9 cellular contexts compared by ENCODE assay signal in the genomic region with DNA sequence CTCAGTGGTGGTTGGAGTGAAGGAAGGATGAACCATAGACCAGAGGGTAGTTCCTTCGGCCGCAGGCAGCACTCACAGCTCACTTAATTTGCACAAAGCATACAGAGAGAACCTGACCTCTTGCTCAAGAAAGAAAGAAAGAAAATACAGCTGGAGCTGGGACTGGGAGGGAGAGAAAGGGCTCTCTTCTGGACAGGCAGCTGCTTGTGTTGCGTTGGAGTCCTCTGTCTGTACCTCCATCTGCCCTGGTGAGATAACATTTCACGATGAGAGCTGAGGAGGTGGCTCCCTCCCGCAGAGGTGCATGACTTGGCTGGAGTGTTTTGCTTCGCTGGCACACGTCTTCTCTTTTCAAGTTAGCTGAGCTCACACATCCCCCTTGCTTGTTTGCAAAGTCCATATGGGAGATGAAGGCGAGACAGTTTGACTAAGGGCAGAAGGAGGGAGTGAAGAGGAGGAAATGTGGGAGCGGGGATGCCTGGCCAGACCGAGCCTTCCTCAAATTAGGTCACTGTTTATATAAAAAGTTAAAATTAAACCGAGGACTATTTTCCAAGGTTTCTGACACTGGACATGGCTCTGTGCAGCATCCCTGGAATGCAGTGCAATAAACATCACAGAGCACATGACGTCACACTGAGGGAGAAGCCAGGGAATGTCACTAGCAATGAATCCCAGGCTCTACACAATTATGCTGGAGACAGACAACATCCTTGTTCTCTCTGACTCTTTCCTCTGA.
A peak's percentile ranks its signal among the peaks of the same experiment; 100 is the strongest.
DNase-seq lines count a peak whose midpoint lies in the region; ATAC-seq and TF ChIP-seq lines count a peak whose summit lies in the region.
"Had no signal": no experiment of that assay in that cellular context is flagged by ENCODE, and none has a peak within 500 bp of the region (broad histone marks: within the 10 kb centered on the region; RNA-seq: fewer than 3 reads in every experiment).

No MANE protein-coding gene starts in this region.

- H3K4me3 ChIP-seq in coronary artery, result peak overlapping the region; percentile 49
- H3K4me3 ChIP-seq in lung, result no peak overlapping the region
- no peak overlapping the region for H3K4me3 ChIP-seq in urinary bladder (ENCODE audit: low read depth, low read length)

- H3K4me3 Mint-ChIP-seq in activated T-cell treated with anti-CD3 and anti-CD28 coated beads, Interleukin-2, amount 50 U/mL, for 72 hours, result no peak overlapping the region

- H3K27me3 Mint-ChIP-seq in activated T-cell treated with anti-CD3 and anti-CD28 coated beads, Interleukin-2, amount 50 U/mL, for 72 hours (ENCODE audit: low read depth), result no peaks in the 10 kb centered on the region

- no peaks in the 10 kb centered on the region for H3K36me3 ChIP-seq in lung (ENCODE audit: control insufficient read depth in 2 of 2, insufficient read depth in 2 of 2, low read length in 2 of 2)
- no peaks in the 10 kb centered on the region for H3K36me3 ChIP-seq in urinary bladder (ENCODE audit: insufficient read depth)

- H3K4me1 Mint-ChIP-seq in activated T-cell treated with anti-CD3 and anti-CD28 coated beads, Interleukin-2, amount 50 U/mL, for 72 hours (ENCODE audit: low read depth), result peaks cover 15% of the 10 kb centered on the region

- H3K9me3 Mint-ChIP-seq in activated T-cell treated with anti-CD3 and anti-CD28 coated beads, Interleukin-2, amount 50 U/mL, for 72 hours, result peaks cover 2 to 3% of the 10 kb centered on the region in 2 donors

- peaks cover 3 to 15% of the 10 kb centered on the region in 2 donors for H3K36me3 Mint-ChIP-seq in activated T-cell treated with anti-CD3 and anti-CD28 coated beads, Interleukin-2, amount 50 U/mL, for 72 hours (ENCODE audit: insufficient read depth in 2 of 2)

- H3K27me3 ChIP-seq in lung (ENCODE audit: control insufficient read depth, insufficient read depth), result no peaks in the 10 kb centered on the region

- peak; percentile 1 for DNase-seq in NCI-H187 treated with DMSO at 0.1 percent for 48 hours (lab: John Stamatoyannopoulos, UW)
- no peak for DNase-seq in NCI-H187 (lab: John Stamatoyannopoulos, UW)
- no peak for DNase-seq in coronary artery (ENCODE audit: low spot score)
- no peak for DNase-seq in lung (ENCODE audit: low spot score)
- no peak for DNase-seq in activated T-cell treated with anti-CD3 and anti-CD28 coated beads, Interleukin-2, amount 50 U/mL, for 72 hours
- DNase-seq: 8988T had no signal

- ATAC-seq in lung (ENCODE audit: insufficient read depth, low FRiP score) (peak; percentile 27), GM21447 (IDR thresholded peaks at IDR 0.05; ENCODE audit: unreplicated experiment) (no peak), GM18502 (IDR thresholded peaks at IDR 0.05; ENCODE audit: poor library complexity, unreplicated experiment) (no peak)
- no peak for ATAC-seq in activated T-cell treated with anti-CD3 and anti-CD28 coated beads, Interleukin-2, amount 50 U/mL, for 72 hours (replicated peaks in 1 of 2)

- no peak overlapping the region for H3K27ac Mint-ChIP-seq in activated T-cell treated with anti-CD3 and anti-CD28 coated beads, Interleukin-2, amount 50 U/mL, for 72 hours

- H3K4me1 ChIP-seq in lung (ENCODE audit: control insufficient read depth in 2 of 2, insufficient read depth in 2 of 2, low read length in 2 of 2), result peaks cover 0 to 12% of the 10 kb centered on the region in 2 donors
- no peaks in the 10 kb centered on the region for H3K4me1 ChIP-seq in urinary bladder (ENCODE audit: insufficient read depth)

- H3K27ac ChIP-seq in coronary artery (peak overlapping the region; percentile 23 to 57), lung (ENCODE audit: low read depth in 1 of 2, low read length in 1 of 2) (peak overlapping the region in 1 of 2 donors; percentile 30), urinary bladder (ENCODE audit: low read depth) (peak overlapping the region; percentile 68)

- H3K9me3 ChIP-seq in lung (ENCODE audit: control insufficient read depth in 2 of 2, insufficient read depth in 1 of 2, low read length in 1 of 2), result peaks cover 0 to 5% of the 10 kb centered on the region in 2 donors

- no peak for TF ChIP-seq CTCF in coronary artery (IDR thresholded peaks at IDR 0.05)
- TF ChIP-seq CTCF in lung (IDR thresholded peaks at IDR 0.05; ENCODE audit: control extremely low read depth, extremely low read depth), result no peak

- 17 to 20% methylated on average over 12 of the region's 12 CpGs for WGBS in lung, 2 donors
- 11% methylated on average over 12 of the region's 12 CpGs for WGBS in urinary bladder
